Comparison of ENCODE assay signal across 1 cellular context in the genomic region with DNA sequence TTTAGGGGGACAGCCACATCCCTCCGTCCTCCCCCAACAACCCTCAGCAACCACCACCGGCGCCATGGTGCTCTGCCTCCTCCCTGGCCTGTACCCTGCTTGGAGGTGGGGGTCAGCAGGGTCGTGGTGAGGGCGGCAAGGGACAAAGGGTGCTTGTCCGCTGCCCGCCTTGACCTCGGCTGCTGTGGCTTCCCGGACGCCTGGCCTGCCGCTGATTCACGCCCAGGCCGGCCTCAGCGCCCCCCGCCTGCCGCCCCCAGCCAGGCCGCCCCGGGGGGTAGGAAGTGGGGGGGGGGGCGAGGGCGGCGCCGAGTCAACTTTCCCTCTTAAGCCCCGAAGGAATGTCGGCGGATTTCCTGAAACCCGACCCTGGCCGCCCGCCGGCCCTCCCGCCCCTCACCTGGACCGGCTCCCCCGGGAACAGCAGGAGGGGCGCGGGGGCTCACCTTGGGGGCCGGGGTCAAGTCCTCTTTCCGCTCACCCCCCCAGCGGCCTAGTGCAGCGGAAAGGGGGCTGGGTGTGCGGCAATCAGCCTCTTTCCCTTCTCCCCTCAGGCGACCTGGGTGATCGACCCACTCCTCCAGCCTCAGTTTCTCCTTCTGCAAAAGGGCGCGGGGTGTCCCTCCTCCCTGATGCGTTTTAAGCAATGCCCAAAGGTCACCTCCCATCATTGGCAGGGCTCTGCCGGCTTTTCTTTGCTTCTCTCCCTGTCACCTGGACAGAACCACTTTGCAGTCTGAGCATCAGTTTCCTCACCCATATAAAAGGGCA.
TF ChIP-seq lines count a peak whose summit lies in the region.

No MANE protein-coding gene starts in this region.

TF ChIP-seq in HepG2, 621 proteins besides CTCF, POLR2A, EP300 and RAD21 (continued from another document and continues in another):
- TF ChIP-seq TRAFD1 (CRISPR knock-in tag; IDR thresholded peaks at IDR 0.05; ENCODE audit: borderline replicate concordance) = no peak
- TF ChIP-seq FOSL1 (CRISPR knock-in tag; IDR thresholded peaks at IDR 0.05; ENCODE audit: borderline replicate concordance) = no peak; the same call in 1 of the 2 replicates
- TF ChIP-seq HNF4G (IDR thresholded peaks at IDR 0.05; ENCODE audit: borderline replicate concordance, low read depth, low read length) = 0 out of 2 replicates have a peak, but pooled peaks have one; percentile 52
- peak; percentile 68 for TF ChIP-seq HNF4G (CRISPR knock-in tag; IDR thresholded peaks at IDR 0.05; ENCODE audit: borderline replicate concordance, low read depth)
- no peak for TF ChIP-seq REXO4 (CRISPR knock-in tag; IDR thresholded peaks at IDR 0.05; ENCODE audit: borderline replicate concordance)
- no peak for TF ChIP-seq RNF219 (CRISPR knock-in tag; IDR thresholded peaks at IDR 0.05)
- TF ChIP-seq MYC (CRISPR knock-in tag; IDR thresholded peaks at IDR 0.05; ENCODE audit: borderline replicate concordance) = peak; percentile 71; the same call in 1 of the 2 replicates
- no peak for TF ChIP-seq LCORL (IDR thresholded peaks at IDR 0.05)
- peak; percentile 65 for TF ChIP-seq LCORL (CRISPR knock-in tag; IDR thresholded peaks at IDR 0.05)
- no peak; the same call in 1 of the 2 replicates for TF ChIP-seq NRL (CRISPR knock-in tag; IDR thresholded peaks at IDR 0.05; ENCODE audit: borderline replicate concordance)
- TF ChIP-seq ZNF790 (CRISPR knock-in tag; IDR thresholded peaks at IDR 0.05; ENCODE audit: borderline replicate concordance) = no peak
- TF ChIP-seq MLX (CRISPR knock-in tag; IDR thresholded peaks at IDR 0.05) = no peak
- TF ChIP-seq KDM3A (CRISPR knock-in tag; IDR thresholded peaks at IDR 0.05; ENCODE audit: low read depth) = peak; percentile 48; the same call in 1 of the 2 replicates
- TF ChIP-seq ZFP41 (CRISPR knock-in tag; IDR thresholded peaks at IDR 0.05; ENCODE audit: borderline replicate concordance) = no peak
- no peak; the same call in 1 of the 2 replicates for TF ChIP-seq RCOR2 (CRISPR knock-in tag; IDR thresholded peaks at IDR 0.05)
- TF ChIP-seq SPEN (CRISPR knock-in tag; IDR thresholded peaks at IDR 0.05; ENCODE audit: low read depth) = no peak
- no peak for TF ChIP-seq ZBTB21 (CRISPR knock-in tag; IDR thresholded peaks at IDR 0.05)
- TF ChIP-seq JUNB (CRISPR knock-in tag; IDR thresholded peaks at IDR 0.05; ENCODE audit: borderline replicate concordance) = no peak
- TF ChIP-seq NFIB (CRISPR knock-in tag; IDR thresholded peaks at IDR 0.05; ENCODE audit: borderline replicate concordance) = no peak
- no peak for TF ChIP-seq FOXM1 (CRISPR knock-in tag; IDR thresholded peaks at IDR 0.05)
- TF ChIP-seq FOXP1 (IDR thresholded peaks at IDR 0.05) = no peak
- no peak; the same call in 1 of the 2 replicates for TF ChIP-seq FOXP1 (CRISPR knock-in tag; IDR thresholded peaks at IDR 0.05)
- TF ChIP-seq ZNF691 (CRISPR knock-in tag; IDR thresholded peaks at IDR 0.05; ENCODE audit: borderline replicate concordance, low read depth) = no peak
- no peak for TF ChIP-seq HNRNPUL1 (IDR thresholded peaks at IDR 0.05; ENCODE audit: low read depth, low read length)
- peak; percentile 88; the same call in 1 of the 2 replicates for TF ChIP-seq ZNF512B (CRISPR knock-in tag; IDR thresholded peaks at IDR 0.05; ENCODE audit: borderline replicate concordance)
- TF ChIP-seq, protein P1, sequence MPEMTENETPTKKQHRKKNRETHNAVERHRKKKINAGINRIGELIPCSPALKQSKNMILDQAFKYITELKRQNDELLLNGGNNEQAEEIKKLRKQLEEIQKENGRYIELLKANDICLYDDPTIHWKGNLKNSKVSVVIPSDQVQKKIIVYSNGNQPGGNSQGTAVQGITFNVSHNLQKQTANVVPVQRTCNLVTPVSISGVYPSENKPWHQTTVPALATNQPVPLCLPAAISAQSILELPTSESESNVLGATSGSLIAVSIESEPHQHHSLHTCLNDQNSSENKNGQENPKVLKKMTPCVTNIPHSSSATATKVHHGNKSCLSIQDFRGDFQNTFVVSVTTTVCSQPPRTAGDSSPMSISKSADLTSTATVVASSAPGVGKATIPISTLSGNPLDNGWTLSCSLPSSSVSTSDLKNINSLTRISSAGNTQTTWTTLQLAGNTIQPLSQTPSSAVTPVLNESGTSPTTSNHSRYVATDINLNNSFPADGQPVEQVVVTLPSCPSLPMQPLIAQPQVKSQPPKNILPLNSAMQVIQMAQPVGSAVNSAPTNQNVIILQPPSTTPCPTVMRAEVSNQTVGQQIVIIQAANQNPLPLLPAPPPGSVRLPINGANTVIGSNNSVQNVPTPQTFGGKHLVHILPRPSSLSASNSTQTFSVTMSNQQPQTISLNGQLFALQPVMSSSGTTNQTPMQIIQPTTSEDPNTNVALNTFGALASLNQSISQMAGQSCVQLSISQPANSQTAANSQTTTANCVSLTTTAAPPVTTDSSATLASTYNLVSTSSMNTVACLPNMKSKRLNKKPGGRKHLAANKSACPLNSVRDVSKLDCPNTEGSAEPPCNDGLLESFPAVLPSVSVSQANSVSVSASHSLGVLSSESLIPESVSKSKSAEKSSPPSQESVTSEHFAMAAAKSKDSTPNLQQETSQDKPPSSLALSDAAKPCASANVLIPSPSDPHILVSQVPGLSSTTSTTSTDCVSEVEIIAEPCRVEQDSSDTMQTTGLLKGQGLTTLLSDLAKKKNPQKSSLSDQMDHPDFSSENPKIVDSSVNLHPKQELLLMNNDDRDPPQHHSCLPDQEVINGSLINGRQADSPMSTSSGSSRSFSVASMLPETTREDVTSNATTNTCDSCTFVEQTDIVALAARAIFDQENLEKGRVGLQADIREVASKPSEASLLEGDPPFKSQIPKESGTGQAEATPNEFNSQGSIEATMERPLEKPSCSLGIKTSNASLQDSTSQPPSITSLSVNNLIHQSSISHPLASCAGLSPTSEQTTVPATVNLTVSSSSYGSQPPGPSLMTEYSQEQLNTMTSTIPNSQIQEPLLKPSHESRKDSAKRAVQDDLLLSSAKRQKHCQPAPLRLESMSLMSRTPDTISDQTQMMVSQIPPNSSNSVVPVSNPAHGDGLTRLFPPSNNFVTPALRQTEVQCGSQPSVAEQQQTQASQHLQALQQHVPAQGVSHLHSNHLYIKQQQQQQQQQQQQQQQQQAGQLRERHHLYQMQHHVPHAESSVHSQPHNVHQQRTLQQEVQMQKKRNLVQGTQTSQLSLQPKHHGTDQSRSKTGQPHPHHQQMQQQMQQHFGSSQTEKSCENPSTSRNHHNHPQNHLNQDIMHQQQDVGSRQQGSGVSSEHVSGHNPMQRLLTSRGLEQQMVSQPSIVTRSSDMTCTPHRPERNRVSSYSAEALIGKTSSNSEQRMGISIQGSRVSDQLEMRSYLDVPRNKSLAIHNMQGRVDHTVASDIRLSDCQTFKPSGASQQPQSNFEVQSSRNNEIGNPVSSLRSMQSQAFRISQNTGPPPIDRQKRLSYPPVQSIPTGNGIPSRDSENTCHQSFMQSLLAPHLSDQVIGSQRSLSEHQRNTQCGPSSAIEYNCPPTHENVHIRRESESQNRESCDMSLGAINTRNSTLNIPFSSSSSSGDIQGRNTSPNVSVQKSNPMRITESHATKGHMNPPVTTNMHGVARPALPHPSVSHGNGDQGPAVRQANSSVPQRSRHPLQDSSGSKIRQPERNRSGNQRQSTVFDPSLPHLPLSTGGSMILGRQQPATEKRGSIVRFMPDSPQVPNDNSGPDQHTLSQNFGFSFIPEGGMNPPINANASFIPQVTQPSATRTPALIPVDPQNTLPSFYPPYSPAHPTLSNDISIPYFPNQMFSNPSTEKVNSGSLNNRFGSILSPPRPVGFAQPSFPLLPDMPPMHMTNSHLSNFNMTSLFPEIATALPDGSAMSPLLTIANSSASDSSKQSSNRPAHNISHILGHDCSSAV (CRISPR knock-in tag; IDR thresholded peaks at IDR 0.05; ENCODE audit: borderline replicate concordance) = no peak
- no peak for TF ChIP-seq ZKSCAN1 (IDR thresholded peaks at IDR 0.05; ENCODE audit: low read length)
- TF ChIP-seq GTF3A (CRISPR knock-in tag; conservative IDR thresholded peaks at IDR 0.05) = no peak
- TF ChIP-seq NFRKB (IDR thresholded peaks at IDR 0.05) = no peak
- no peak for TF ChIP-seq PAF1 (CRISPR knock-in tag; IDR thresholded peaks at IDR 0.05)
- no peak for TF ChIP-seq MAFF (IDR thresholded peaks at IDR 0.05; ENCODE audit: low read depth, low read length)
- TF ChIP-seq MYNN (CRISPR knock-in tag; IDR thresholded peaks at IDR 0.05; ENCODE audit: low read depth) = no peak
- TF ChIP-seq, protein P2, sequence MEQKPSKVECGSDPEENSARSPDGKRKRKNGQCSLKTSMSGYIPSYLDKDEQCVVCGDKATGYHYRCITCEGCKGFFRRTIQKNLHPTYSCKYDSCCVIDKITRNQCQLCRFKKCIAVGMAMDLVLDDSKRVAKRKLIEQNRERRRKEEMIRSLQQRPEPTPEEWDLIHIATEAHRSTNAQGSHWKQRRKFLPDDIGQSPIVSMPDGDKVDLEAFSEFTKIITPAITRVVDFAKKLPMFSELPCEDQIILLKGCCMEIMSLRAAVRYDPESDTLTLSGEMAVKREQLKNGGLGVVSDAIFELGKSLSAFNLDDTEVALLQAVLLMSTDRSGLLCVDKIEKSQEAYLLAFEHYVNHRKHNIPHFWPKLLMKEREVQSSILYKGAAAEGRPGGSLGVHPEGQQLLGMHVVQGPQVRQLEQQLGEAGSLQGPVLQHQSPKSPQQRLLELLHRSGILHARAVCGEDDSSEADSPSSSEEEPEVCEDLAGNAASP (CRISPR knock-in tag; IDR thresholded peaks at IDR 0.05; ENCODE audit: borderline replicate concordance) = peak; percentile 97
- peak; percentile 82 for TF ChIP-seq NR2C2 (CRISPR knock-in tag; IDR thresholded peaks at IDR 0.05; ENCODE audit: borderline replicate concordance)
- no peak for TF ChIP-seq ZNF557 (CRISPR knock-in tag; IDR thresholded peaks at IDR 0.05)
- 0 out of 2 replicates have a peak, but pooled peaks have one; percentile 24 for TF ChIP-seq ZNF253 (CRISPR knock-in tag; IDR thresholded peaks at IDR 0.05; ENCODE audit: borderline replicate concordance)
- TF ChIP-seq THAP8 (CRISPR knock-in tag; IDR thresholded peaks at IDR 0.05; ENCODE audit: borderline replicate concordance) = no peak
